8 cellular contexts compared by ENCODE assay signal in the genomic region with DNA sequence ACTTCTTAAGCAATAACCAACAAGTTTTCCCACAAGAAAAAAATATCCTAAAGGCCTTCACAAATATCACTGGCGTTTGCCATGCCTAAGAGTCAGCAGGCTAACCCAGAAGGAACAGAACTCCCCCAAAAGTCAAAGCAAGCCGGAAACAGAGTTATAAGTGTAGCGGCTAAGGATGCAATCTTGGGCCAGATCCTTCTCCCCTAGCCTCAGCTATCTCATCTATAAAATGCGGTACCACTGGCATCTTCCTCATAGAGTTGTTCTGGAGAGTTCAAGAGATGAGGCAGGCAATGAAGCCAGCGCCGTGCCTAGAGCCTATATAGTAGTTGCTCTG. TPM values are rescaled to one million over a fixed set of nuclear protein-coding genes. Genes with fewer than 3 reads are reported as not detected.
DNase-seq lines count a peak whose midpoint lies in the region; ATAC-seq, FAIRE-seq and TF ChIP-seq lines count a peak whose summit lies in the region.

No MANE protein-coding gene starts in this region.

- no peak for TF ChIP-seq POLR2A in GM12878 (IDR thresholded peaks at IDR 0.05; ENCODE audit: low read depth, low read length)

- no peaks in the 10 kb centered on the region for H4K20me1 ChIP-seq in GM12878 (ENCODE audit: control insufficient read depth, insufficient read depth)

- peak overlapping the region; percentile 95 for H3K4me2 ChIP-seq in GM12878 (ENCODE audit: control insufficient read depth, insufficient read depth)

- peaks cover 22% of the 10 kb centered on the region for H3K79me2 ChIP-seq in GM12878 (ENCODE audit: control insufficient read depth, insufficient read depth, low read length)

- H3K4me3 ChIP-seq in GM12878 (peak overlapping the region; percentile 95), lung (peak overlapping the region; percentile 80), urinary bladder (ENCODE audit: low read depth, low read length) (peak overlapping the region; percentile 57)

- CTCF ChIA-PET in GM12878 (lab: Yijun Ruan, JAX): interaction anchor here (1.1 to 1.4 kb wide), 3 partner anchors 16 to 202 kb away, joined by 3 to 5 read pairs (median 4); a partner anchor contains a TSS

- RAD21 ChIA-PET in GM12878 (lab: Charles Lee; ENCODE audit: unreplicated experiment): interaction anchor here (1.7 kb wide), 1 partner anchor 202 kb away, joined by 4 read pairs; a partner anchor contains a TSS

- no TSS peak for BruUV-seq in GM12878 (replicated peaks; lab: Mats Ljungman, UMichigan)

- SMC1A ChIA-PET in GM12878 (lab: Charles Lee; ENCODE audit: uncharacterized antibody, unreplicated experiment): no interaction called here

- POLR2A ChIA-PET in GM12878 (lab: Charles Lee): interaction anchor here (1.1 to 1.4 kb wide), 2 partner anchors 98 to 179 kb away, joined by 3 to 4 read pairs; no protein-coding TSS in a partner anchor

- intact Hi-C loops in Right ventricle myocardium inferior (cut with DNase I) (no loop called here), cardiac septum (cut with DNase I) (no loop called here), GM12878 (cut with micrococcal nuclease; ENCODE audit: unreplicated experiment) (no loop called here)

- TF ChIP-seq RAD21 in GM12878 (IDR thresholded peaks at IDR 0.05; ENCODE audit: insufficient read depth, low read depth, low read length): no peak

- peak overlapping the region; percentile 90 for H2AFZ ChIP-seq in GM12878 (ENCODE audit: control insufficient read depth, low read depth, low read length)

- DNase-seq in Right ventricle myocardium inferior (ENCODE audit: missing footprints) (peak; percentile 67), cardiac septum (ENCODE audit: low spot score) (no peak), GM12878 (ENCODE audit: low read depth, low spot score) (no peak), lung (ENCODE audit: low spot score) (no peak), glomerular visceral epithelial cell (ENCODE audit: extremely low spot score) (no peak), NCI-H1417 treated with DMSO at 0.1 percent for 48 hours (lab: John Stamatoyannopoulos, UW) (no peak)
- no peak for DNase-seq in stimulated activated CD4-positive, alpha-beta T cell treated with anti-CD3 and anti-CD28 coated beads, Interleukin-2, amount 100 ng/mL, for 48 hours

- no peak for ATAC-seq in Right ventricle myocardium inferior
- ATAC-seq in GM12878: no peak
- ATAC-seq in lung (ENCODE audit: insufficient read depth, low FRiP score): no peak

- peaks cover 5% of the 10 kb centered on the region; the same call in 1 of the 2 replicates for H3K4me1 ChIP-seq in GM12878 (ENCODE audit: control insufficient read depth, insufficient read depth, low read length)
- peaks cover 6 to 12% of the 10 kb centered on the region in 2 donors for H3K4me1 ChIP-seq in lung (ENCODE audit: control insufficient read depth in 2 of 2, insufficient read depth in 2 of 2, low read length in 2 of 2)
- H3K4me1 ChIP-seq in urinary bladder (ENCODE audit: insufficient read depth): no peaks in the 10 kb centered on the region

- no peaks in the 10 kb centered on the region for H3K9me3 ChIP-seq in GM12878 (replicated peaks; ENCODE audit: control insufficient read depth, insufficient read depth, low read length)
- H3K9me3 ChIP-seq in lung (ENCODE audit: control insufficient read depth in 2 of 2, insufficient read depth in 1 of 2, low read length in 1 of 2): no peaks in the 10 kb centered on the region

- H3K36me3 ChIP-seq in GM12878 (ENCODE audit: control insufficient read depth in 2 of 2, insufficient read depth in 2 of 2, low read length in 1 of 2) (peaks cover 0 to 3% of the 10 kb centered on the region in 2 experiments; a peak in 2 of 4 replicates), lung (ENCODE audit: control insufficient read depth in 2 of 2, insufficient read depth in 2 of 2, low read length in 2 of 2) (peaks cover 0 to 14% of the 10 kb centered on the region in 2 donors), urinary bladder (ENCODE audit: insufficient read depth) (no peaks in the 10 kb centered on the region)

- H3K27me3 ChIP-seq in GM12878 (replicated peaks in 1 of 2; ENCODE audit: control insufficient read depth in 2 of 2, insufficient read depth in 2 of 2, low read length in 1 of 2) (no peaks in the 10 kb centered on the region), lung (ENCODE audit: control insufficient read depth, insufficient read depth) (no peaks in the 10 kb centered on the region)

- H3K27ac ChIP-seq in GM12878 (ENCODE audit: control insufficient read depth, insufficient read depth): peak overlapping the region; percentile 88
- peak overlapping the region in 1 of 2 donors; percentile 76 for H3K27ac ChIP-seq in lung (ENCODE audit: low read depth in 1 of 2, low read length in 1 of 2)
- H3K27ac ChIP-seq in urinary bladder (ENCODE audit: low read depth): no peak overlapping the region

- 5% methylated on average over 6 of the region's 6 CpGs for WGBS in GM12878 (ENCODE audit: insufficient coverage, insufficient replicate concordance, low lambda C conversion rate, missing lambda C conversion rate)
- 13 to 18% methylated on average over 6 of the region's 6 CpGs for WGBS in lung, 2 donors
- 12% methylated on average over 6 of the region's 6 CpGs for WGBS in urinary bladder

- peak overlapping the region; percentile 92 for H3K9ac ChIP-seq in GM12878 (ENCODE audit: control insufficient read depth, insufficient read depth, low read length)

- no peak for FAIRE-seq in GM12878 (lab: Jason Lieb, UNC)

- in situ Hi-C loops in GM12878 (cut with MboI): no loop called here

- TF ChIP-seq EP300 in GM12878 (IDR thresholded peaks at IDR 0.05; ENCODE audit: borderline replicate concordance in 1 of 2, control insufficient read depth in 1 of 2, low read depth in 2 of 2, low read length in 2 of 2): no peak

- TF ChIP-seq CTCF in GM12878 (IDR thresholded peaks at IDR 0.05 in 2 of 3, conservative IDR thresholded peaks at IDR 0.05 in 1 of 3; ENCODE audit: control insufficient read depth in 2 of 3, extremely low read depth in 1 of 3, insufficient read depth in 1 of 3, low read depth in 3 of 3, low read length in 3 of 3) (no peak), lung (IDR thresholded peaks at IDR 0.05; ENCODE audit: control extremely low read depth, extremely low read depth) (no peak)

RNA-seq across cellular contexts. Expression of a gene that starts 0.6 kb away (rescaled TPM):
- total RNA-seq in Right ventricle myocardium inferior (11.9 TPM), cardiac septum (14.9 TPM), GM12878 (2014; rRNA removed) (36.3 and 40.3 TPM in 2 replicates), GM12878 (2014; rRNA removed; fragmentation: Illumina TruSeq; extraction: Trizol) (30.6 and 31.7 TPM in 2 replicates), GM12878 (2021) (40.7 and 44.0 TPM in 2 replicates), lung (10 to 100 TPM; 20.5 to 51.3 TPM), urinary bladder (7.5 TPM)
- total RNA-seq in GM12878 (2013; cell fraction: nucleolus; rRNA removed): 35.0 and 35.4 TPM in 2 replicates
- polyA plus RNA-seq in GM12878 (2011; ENCODE audit: low read depth): 17.4 TPM
- polyA plus RNA-seq in GM12878 (2011; rRNA removed) (25.8 and 49.2 TPM in 2 replicates), GM12878 (2014; fragmentation: Illumina TruSeq; extraction: Trizol) (24.3 and 45.4 TPM in 2 replicates), GM12878 (2014; fragmentation: Nextera tagmentation; extraction: Ambion mirVana) (10 to 100 TPM; 22.7 to 24.2 TPM), GM12878 (2014; rRNA removed) (54.3 and 56.5 TPM in 2 replicates), GM12878 (2016; fragmentation: Nextera tagmentation; extraction: Ambion mirVana) (10 to 100 TPM; 76.7 to 77.9 TPM), lung (10 to 100 TPM; 50.8 to 51.1 TPM), urinary bladder (32.1 TPM)
- 73.3 and 82.9 TPM in 2 replicates for polyA plus RNA-seq in GM12878 (2011; cell fraction: cytosol; rRNA removed)
- 54.9 and 64.6 TPM in 2 replicates for polyA plus RNA-seq in GM12878 (2011; cell fraction: nucleus; rRNA removed)
- polyA plus RNA-seq in GM12878 (2012): 30.5 and 35.8 TPM in 2 replicates
- polyA minus RNA-seq in GM12878 (2011; rRNA and poly(A)+ RNA removed): 39.4 and 64.4 TPM in 2 replicates
- 27.0 and 30.2 TPM in 2 replicates for polyA minus RNA-seq in GM12878 (2011; cell fraction: cytosol; rRNA and poly(A)+ RNA removed)
- polyA minus RNA-seq in GM12878 (2011; cell fraction: nucleus; rRNA and poly(A)+ RNA removed): 38.0 and 63.1 TPM in 2 replicates

RNA-seq across cellular contexts. Expression of a gene that starts 6.4 kb away (rescaled TPM):
- total RNA-seq in Right ventricle myocardium inferior (not detected), cardiac septum (0.57 TPM), GM12878 (2014; rRNA removed) (0.40 TPM in 1 of 2 replicates, not detected in the other), GM12878 (2014; rRNA removed; fragmentation: Illumina TruSeq; extraction: Trizol) (0.14 and 0.22 TPM in 2 replicates), GM12878 (2021) (0.32 and 0.64 TPM in 2 replicates), lung (1 to 10 TPM; 4.9 to 9.0 TPM), urinary bladder (0.48 TPM)
- total RNA-seq in GM12878 (2013; cell fraction: nucleolus; rRNA removed): 1.9 and 2.0 TPM in 2 replicates
- 0.41 TPM for polyA plus RNA-seq in GM12878 (2011; ENCODE audit: low read depth)
- polyA plus RNA-seq in GM12878 (2011; rRNA removed) (0.12 and 0.50 TPM in 2 replicates), GM12878 (2014; fragmentation: Illumina TruSeq; extraction: Trizol) (0.04 TPM in 1 of 2 replicates, not detected in the other), GM12878 (2014; fragmentation: Nextera tagmentation; extraction: Ambion mirVana) (not detected), GM12878 (2014; rRNA removed) (0.55 and 0.67 TPM in 2 replicates), GM12878 (2016; fragmentation: Nextera tagmentation; extraction: Ambion mirVana) (under 1 TPM; 0.11 to 0.47 TPM), lung (1 to 10 TPM; 2.0 to 4.9 TPM), urinary bladder (1.4 TPM)
- polyA plus RNA-seq in GM12878 (2011; cell fraction: cytosol; rRNA removed): 0.34 and 0.52 TPM in 2 replicates
- polyA plus RNA-seq in GM12878 (2011; cell fraction: nucleus; rRNA removed): 2.2 and 3.0 TPM in 2 replicates
- polyA plus RNA-seq in GM12878 (2012): 0.60 and 1.1 TPM in 2 replicates
- 0.10 TPM in 1 of 2 replicates, not detected in the other for polyA minus RNA-seq in GM12878 (2011; rRNA and poly(A)+ RNA removed)
- polyA minus RNA-seq in GM12878 (2011; cell fraction: cytosol; rRNA and poly(A)+ RNA removed): not detected in 2 replicates
- 0.57 and 0.85 TPM in 2 replicates for polyA minus RNA-seq in GM12878 (2011; cell fraction: nucleus; rRNA and poly(A)+ RNA removed)

RNA-seq across cellular contexts. Expression of a gene that starts 20.2 kb away (rescaled TPM):
- 21.9 TPM for total RNA-seq in Right ventricle myocardium inferior
- total RNA-seq in cardiac septum: 48.1 TPM
- 98.4 and 112 TPM in 2 replicates for total RNA-seq in GM12878 (2013; cell fraction: nucleolus; rRNA removed)
- total RNA-seq in GM12878 (2014; rRNA removed): 48.3 and 57.4 TPM in 2 replicates
- total RNA-seq in GM12878 (2014; rRNA removed; fragmentation: Illumina TruSeq; extraction: Trizol): 20.7 and 23.7 TPM in 2 replicates
- total RNA-seq in GM12878 (2021): 56.1 and 64.1 TPM in 2 replicates
- 11.8 TPM for polyA plus RNA-seq in GM12878 (2011; ENCODE audit: low read depth)
- polyA plus RNA-seq in GM12878 (2011; rRNA removed): 6.9 and 16.4 TPM in 2 replicates
- polyA plus RNA-seq in GM12878 (2011; cell fraction: cytosol; rRNA removed): 38.1 and 52.2 TPM in 2 replicates
- 59.2 and 59.5 TPM in 2 replicates for polyA plus RNA-seq in GM12878 (2011; cell fraction: nucleus; rRNA removed)
- polyA plus RNA-seq in GM12878 (2012): 40.4 and 47.8 TPM in 2 replicates
- polyA plus RNA-seq in GM12878 (2014; fragmentation: Illumina TruSeq; extraction: Trizol): 3.0 and 13.5 TPM in 2 replicates
- polyA plus RNA-seq in GM12878 (2014; fragmentation: Nextera tagmentation; extraction: Ambion mirVana): 1 to 10 TPM; 4.2 to 6.6 TPM
- 63.2 and 68.1 TPM in 2 replicates for polyA plus RNA-seq in GM12878 (2014; rRNA removed)
- 10 to 100 TPM; 46.7 to 49.9 TPM for polyA plus RNA-seq in GM12878 (2016; fragmentation: Nextera tagmentation; extraction: Ambion mirVana)
- 23.9 and 54.0 TPM in 2 replicates for polyA minus RNA-seq in GM12878 (2011; rRNA and poly(A)+ RNA removed)
- polyA minus RNA-seq in GM12878 (2011; cell fraction: cytosol; rRNA and poly(A)+ RNA removed): 25.1 and 31.3 TPM in 2 replicates
- polyA minus RNA-seq in GM12878 (2011; cell fraction: nucleus; rRNA and poly(A)+ RNA removed): 27.2 and 51.5 TPM in 2 replicates
- 10 to 100 TPM; 42.7 to 96.2 TPM for total RNA-seq in lung
- 10 to 100 TPM; 24.6 to 67.3 TPM for polyA plus RNA-seq in lung
- 6.8 TPM for total RNA-seq in urinary bladder
- polyA plus RNA-seq in urinary bladder: 35.1 TPM

RNA-seq across cellular contexts. Expression of a gene that starts 37.6 kb away (rescaled TPM):
- total RNA-seq in Right ventricle myocardium inferior: 43.3 TPM
- 49.4 TPM for total RNA-seq in cardiac septum
- 55.6 and 55.9 TPM in 2 replicates for total RNA-seq in GM12878 (2013; cell fraction: nucleolus; rRNA removed)
- 22.6 and 27.0 TPM in 2 replicates for total RNA-seq in GM12878 (2014; rRNA removed)
- total RNA-seq in GM12878 (2014; rRNA removed; fragmentation: Illumina TruSeq; extraction: Trizol): 16.0 and 17.6 TPM in 2 replicates
- total RNA-seq in GM12878 (2021): 21.1 and 23.2 TPM in 2 replicates
- 9.5 TPM for polyA plus RNA-seq in GM12878 (2011; ENCODE audit: low read depth)
- 13.9 and 24.6 TPM in 2 replicates for polyA plus RNA-seq in GM12878 (2011; rRNA removed)
- 28.4 and 35.1 TPM in 2 replicates for polyA plus RNA-seq in GM12878 (2011; cell fraction: cytosol; rRNA removed)
- 55.5 and 94.2 TPM in 2 replicates for polyA plus RNA-seq in GM12878 (2011; cell fraction: nucleus; rRNA removed)
- 19.0 and 22.5 TPM in 2 replicates for polyA plus RNA-seq in GM12878 (2012)
- 7.2 and 16.1 TPM in 2 replicates for polyA plus RNA-seq in GM12878 (2014; fragmentation: Illumina TruSeq; extraction: Trizol)
- under 1 TPM; 0.40 to 0.48 TPM for polyA plus RNA-seq in GM12878 (2014; fragmentation: Nextera tagmentation; extraction: Ambion mirVana)
- polyA plus RNA-seq in GM12878 (2014; rRNA removed): 24.0 and 24.7 TPM in 2 replicates
- polyA plus RNA-seq in GM12878 (2016; fragmentation: Nextera tagmentation; extraction: Ambion mirVana): 10 to 100 TPM; 12.6 to 12.7 TPM
- 20.8 and 26.1 TPM in 2 replicates for polyA minus RNA-seq in GM12878 (2011; rRNA and poly(A)+ RNA removed)
- 4.7 and 8.0 TPM in 2 replicates for polyA minus RNA-seq in GM12878 (2011; cell fraction: cytosol; rRNA and poly(A)+ RNA removed)
- 12.1 and 16.7 TPM in 2 replicates for polyA minus RNA-seq in GM12878 (2011; cell fraction: nucleus; rRNA and poly(A)+ RNA removed)
- total RNA-seq in lung: 10 to 100 TPM; 28.3 to 51.9 TPM
- polyA plus RNA-seq in lung: 10 to 100 TPM; 45.3 to 59.8 TPM
- total RNA-seq in urinary bladder: 17.7 TPM
- 105 TPM for polyA plus RNA-seq in urinary bladder

RNA-seq across cellular contexts. Expression of a gene that starts 43.8 kb away (rescaled TPM):
- 25.3 TPM for total RNA-seq in Right ventricle myocardium inferior
- 24.1 TPM for total RNA-seq in cardiac septum
- total RNA-seq in GM12878 (2013; cell fraction: nucleolus; rRNA removed): 23.5 and 27.2 TPM in 2 replicates
- 7.4 TPM in 2 replicates for total RNA-seq in GM12878 (2014; rRNA removed)
- total RNA-seq in GM12878 (2014; rRNA removed; fragmentation: Illumina TruSeq; extraction: Trizol): 8.5 and 9.5 TPM in 2 replicates
- 69.7 and 75.9 TPM in 2 replicates for total RNA-seq in GM12878 (2021)
- polyA plus RNA-seq in GM12878 (2011; ENCODE audit: low read depth): 116 TPM
- 3.3 and 6.6 TPM in 2 replicates for polyA plus RNA-seq in GM12878 (2011; rRNA removed)
- 10.5 and 12.0 TPM in 2 replicates for polyA plus RNA-seq in GM12878 (2011; cell fraction: cytosol; rRNA removed)
- polyA plus RNA-seq in GM12878 (2011; cell fraction: nucleus; rRNA removed): 13.2 and 14.7 TPM in 2 replicates
- 61.5 and 83.9 TPM in 2 replicates for polyA plus RNA-seq in GM12878 (2012)
- polyA plus RNA-seq in GM12878 (2014; fragmentation: Illumina TruSeq; extraction: Trizol): 7.2 and 16.9 TPM in 2 replicates
- polyA plus RNA-seq in GM12878 (2014; fragmentation: Nextera tagmentation; extraction: Ambion mirVana): 1 to 10 TPM; 1.2 to 2.7 TPM
- polyA plus RNA-seq in GM12878 (2014; rRNA removed): 20.7 and 21.5 TPM in 2 replicates
- polyA plus RNA-seq in GM12878 (2016; fragmentation: Nextera tagmentation; extraction: Ambion mirVana): 10 to 100 TPM in 1 of 2 experiments, 1 to 10 TPM in 1; 8.5 to 12.9 TPM
- 2.9 and 6.1 TPM in 2 replicates for polyA minus RNA-seq in GM12878 (2011; rRNA and poly(A)+ RNA removed)
- 4.0 and 8.6 TPM in 2 replicates for polyA minus RNA-seq in GM12878 (2011; cell fraction: cytosol; rRNA and poly(A)+ RNA removed)
- 2.8 and 6.3 TPM in 2 replicates for polyA minus RNA-seq in GM12878 (2011; cell fraction: nucleus; rRNA and poly(A)+ RNA removed)
- total RNA-seq in lung: 10 to 100 TPM; 49.6 to 66.5 TPM
- polyA plus RNA-seq in lung: 10 to 100 TPM; 13.4 to 15.8 TPM
- 30.4 TPM for total RNA-seq in urinary bladder
- polyA plus RNA-seq in urinary bladder: 67.1 TPM
